ENCODE assay signal across 24 cellular contexts in genomic region chr19:28488006-28488405, GRCh38.
"Had no signal": no experiment of that assay in that cellular context is flagged by ENCODE, and none has a peak within 500 bp of the region (broad histone marks: within the 10 kb centered on the region; RNA-seq: fewer than 3 reads in every experiment).

No MANE protein-coding gene starts in this region.

- H3K27me3 Mint-ChIP-seq: activated CD4-positive, alpha-beta T cell treated with anti-CD3 and anti-CD28 coated beads, Interleukin-2, amount 10 ng/mL, durations not matched to agents 7 days and 5 days; activated CD8-positive, alpha-beta T cell treated with anti-CD3 and anti-CD28 coated beads for 36 hours; activated naive CD8-positive, alpha-beta T cell; effector memory CD8-positive, alpha-beta T cell; natural killer cell treated with Interleukin-12 subunit alpha and Interleukin-12 subunit beta and Interleukin-15 and Interleukin-18, amount 100 ng/mL, for 72 hours had no signal

- H3K36me3 Mint-ChIP-seq: activated naive CD8-positive, alpha-beta T cell; mesothelial cell of epicardium; natural killer cell treated with Interleukin-12 subunit alpha and Interleukin-12 subunit beta and Interleukin-15 and Interleukin-18, amount 100 ng/mL, for 72 hours had no signal

- H3K36me3 ChIP-seq: adrenal gland, esophagus muscularis mucosa, neutrophil, ovary, right atrium auricular region, thoracic aorta had no signal

- H3K4me3 Mint-ChIP-seq: activated CD4-positive, alpha-beta T cell treated with anti-CD3 and anti-CD28 coated beads, Interleukin-2, amount 10 ng/mL, durations not matched to agents 7 days and 5 days; activated CD8-positive, alpha-beta T cell treated with anti-CD3 and anti-CD28 coated beads for 36 hours; activated naive CD8-positive, alpha-beta T cell; effector memory CD8-positive, alpha-beta T cell; mesothelial cell of epicardium; natural killer cell treated with Interleukin-12 subunit alpha and Interleukin-12 subunit beta and Interleukin-15 and Interleukin-18, amount 100 ng/mL, for 72 hours had no signal

- H3K27ac Mint-ChIP-seq: activated CD4-positive, alpha-beta T cell treated with anti-CD3 and anti-CD28 coated beads, Interleukin-2, amount 10 ng/mL, durations not matched to agents 7 days and 5 days; activated CD8-positive, alpha-beta T cell treated with anti-CD3 and anti-CD28 coated beads for 36 hours; activated naive CD8-positive, alpha-beta T cell; effector memory CD8-positive, alpha-beta T cell; mesothelial cell of epicardium had no signal

- H3K9me3 Mint-ChIP-seq: activated CD4-positive, alpha-beta T cell treated with anti-CD3 and anti-CD28 coated beads, Interleukin-2, amount 10 ng/mL, durations not matched to agents 7 days and 5 days; activated CD8-positive, alpha-beta T cell treated with anti-CD3 and anti-CD28 coated beads for 36 hours; mesothelial cell of epicardium; natural killer cell treated with Interleukin-12 subunit alpha and Interleukin-12 subunit beta and Interleukin-15 and Interleukin-18, amount 100 ng/mL, for 72 hours had no signal

- H3K27ac ChIP-seq: adrenal gland, dorsolateral prefrontal cortex, esophagus muscularis mucosa, neutrophil, ovary, psoas muscle, right atrium auricular region, thoracic aorta had no signal

- H3K4me3 ChIP-seq: adrenal gland, dorsolateral prefrontal cortex, esophagus muscularis mucosa, ovary, psoas muscle, right atrium auricular region, thoracic aorta had no signal

- ATAC-seq: activated CD8-positive, alpha-beta T cell treated with anti-CD3 and anti-CD28 coated beads for 36 hours; effector memory CD8-positive, alpha-beta T cell; left ventricle myocardium superior; natural killer cell treated with Interleukin-12 subunit alpha and Interleukin-12 subunit beta and Interleukin-15 and Interleukin-18, amount 100 ng/mL, for 72 hours; psoas muscle had no signal

- H3K4me1 Mint-ChIP-seq: mesothelial cell of epicardium had no signal

- H3K9me3 ChIP-seq: adrenal gland, esophagus muscularis mucosa, neutrophil, ovary, psoas muscle, right atrium auricular region, thoracic aorta had no signal

- H3K4me1 ChIP-seq: adrenal gland, esophagus muscularis mucosa, psoas muscle, right atrium auricular region had no signal

- H3K27me3 ChIP-seq: neutrophil, ovary, right atrium auricular region had no signal

- DNase-seq: activated CD4-positive, alpha-beta T cell treated with anti-CD3 and anti-CD28 coated beads, Interleukin-2, amount 10 ng/mL, durations not matched to agents 7 days and 5 days; activated CD4-positive, CD25-positive, alpha-beta regulatory T cell treated with anti-CD3 and anti-CD28 coated beads, Interleukin-2, amount 50 U/mL, for 72 hours; activated CD8-positive, alpha-beta T cell treated with anti-CD3 and anti-CD28 coated beads for 36 hours; activated naive CD4-positive, alpha-beta T cell; activated T-cell treated with anti-CD3 and anti-CD28 coated beads, Interleukin-2, amount 50 U/mL, for 1 hour; adrenal gland; central memory CD4-positive, alpha-beta T cell; dorsolateral prefrontal cortex; effector memory CD8-positive, alpha-beta T cell; glutamatergic neuron; hippocampal formation; left ventricle myocardium superior; mammary epithelial cell; ovary; psoas muscle; stimulated activated CD4-positive, alpha-beta T cell treated with anti-CD3 and anti-CD28 coated beads, Interleukin-4, amount 100 ng/mL, for 24 hours; stimulated activated naive CD4-positive, alpha-beta T cell treated with Interleukin-2 at 50 U/mL for 16 hours had no signal
